1 cellular context compared by ENCODE assay signal in the genomic region with DNA sequence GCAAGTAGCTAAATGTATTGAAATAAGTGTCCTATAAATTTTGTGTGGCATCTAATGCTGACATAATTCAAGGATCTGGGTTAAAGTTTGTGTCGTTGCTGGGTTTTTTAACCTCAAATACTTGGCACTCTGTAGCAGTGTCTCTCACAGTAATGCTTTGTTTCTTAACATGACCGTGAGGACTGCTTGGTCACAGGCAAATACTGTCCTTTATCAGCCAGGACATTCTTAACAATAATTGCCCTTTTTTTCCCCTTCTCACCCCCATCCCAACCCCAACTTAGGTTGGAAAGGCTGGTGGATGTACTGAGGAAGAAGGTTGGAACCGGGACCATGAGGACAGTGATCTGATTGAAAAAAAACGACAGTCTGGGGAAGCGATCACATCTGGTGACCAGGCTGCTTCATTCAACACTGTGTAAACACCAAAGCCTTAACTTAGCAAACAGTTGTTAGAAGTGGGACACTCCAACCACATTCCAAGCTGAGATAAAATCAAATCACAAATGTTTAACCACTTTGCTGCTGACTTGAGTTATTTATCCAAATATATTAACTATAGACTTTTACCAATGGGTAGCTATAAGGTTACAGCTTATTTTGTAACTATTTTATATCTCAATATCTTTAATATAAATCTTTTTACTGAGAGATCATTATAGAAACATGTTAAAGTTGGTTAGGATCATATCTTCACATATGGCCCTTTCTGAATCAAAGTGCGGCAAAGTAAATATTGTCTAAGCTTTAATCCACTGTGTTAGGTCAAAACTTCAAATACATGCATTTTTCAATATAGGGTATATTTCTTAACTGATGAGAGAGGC.
TF ChIP-seq lines count a peak whose summit lies in the region.

No MANE protein-coding gene starts in this region.

TF ChIP-seq in HepG2, 621 proteins besides CTCF, POLR2A, EP300 and RAD21 (continued from another document and continues in another):
- TF ChIP-seq CSRNP1 (CRISPR knock-in tag; IDR thresholded peaks at IDR 0.05): peak; percentile 89
- no peak; the same call in 1 of the 2 replicates for TF ChIP-seq ZNF569 (CRISPR knock-in tag; IDR thresholded peaks at IDR 0.05; ENCODE audit: borderline replicate concordance)
- TF ChIP-seq HDAC6 (IDR thresholded peaks at IDR 0.05; ENCODE audit: low read depth, low read length): no peak
- no peak for TF ChIP-seq MAFF (IDR thresholded peaks at IDR 0.05; ENCODE audit: low read depth, low read length)
- TF ChIP-seq ZNF577 (CRISPR knock-in tag; IDR thresholded peaks at IDR 0.05; ENCODE audit: borderline replicate concordance, low read depth): no peak
- TF ChIP-seq BCL6 (CRISPR knock-in tag; IDR thresholded peaks at IDR 0.05): peak; percentile 98
- TF ChIP-seq SRY (CRISPR knock-in tag; IDR thresholded peaks at IDR 0.05): no peak
- TF ChIP-seq, protein P1, sequence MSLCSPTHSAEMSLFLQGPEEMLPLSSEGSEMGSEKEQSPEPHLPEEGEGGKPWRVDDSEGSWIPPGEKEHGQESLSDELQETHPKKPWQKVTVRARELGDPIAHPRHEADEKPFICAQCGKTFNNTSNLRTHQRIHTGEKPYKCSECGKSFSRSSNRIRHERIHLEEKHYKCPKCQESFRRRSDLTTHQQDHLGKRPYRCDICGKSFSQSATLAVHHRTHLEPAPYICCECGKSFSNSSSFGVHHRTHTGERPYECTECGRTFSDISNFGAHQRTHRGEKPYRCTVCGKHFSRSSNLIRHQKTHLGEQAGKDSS (CRISPR knock-in tag; IDR thresholded peaks at IDR 0.05; ENCODE audit: borderline replicate concordance, low read depth): no peak
- TF ChIP-seq SYNCRIP (IDR thresholded peaks at IDR 0.05; ENCODE audit: insufficient read depth, low read depth, low read length): no peak
- peak; percentile 59 for TF ChIP-seq ZNF24 (IDR thresholded peaks at IDR 0.05)
- TF ChIP-seq YEATS4 (CRISPR knock-in tag; IDR thresholded peaks at IDR 0.05; ENCODE audit: borderline replicate concordance): peak; percentile 83
- no peak for TF ChIP-seq PAX8 (CRISPR knock-in tag; IDR thresholded peaks at IDR 0.05; ENCODE audit: borderline replicate concordance)
- TF ChIP-seq DMAP1 (CRISPR knock-in tag; IDR thresholded peaks at IDR 0.05): peak; percentile 88; the same call in 1 of the 2 replicates
- TF ChIP-seq YY1 (IDR thresholded peaks at IDR 0.05; ENCODE audit: insufficient read depth, insufficient replicate concordance, low read depth, low read length): no peak
- 0 out of 2 replicates have a peak, but pooled peaks have one; percentile 79 for TF ChIP-seq ZNF766 (CRISPR knock-in tag; IDR thresholded peaks at IDR 0.05; ENCODE audit: borderline replicate concordance)
- TF ChIP-seq EZH2 (conservative IDR thresholded peaks at IDR 0.05; ENCODE audit: low read depth, low read length): no peak
- TF ChIP-seq FOXP1 (IDR thresholded peaks at IDR 0.05): peak; percentile 67; the same call in 1 of the 2 replicates
- TF ChIP-seq FOXP1 (CRISPR knock-in tag; IDR thresholded peaks at IDR 0.05): peak; percentile 96
- TF ChIP-seq ZNF7 (CRISPR knock-in tag; IDR thresholded peaks at IDR 0.05): no peak
- no peak; the same call in 1 of the 2 replicates for TF ChIP-seq DR1 (CRISPR knock-in tag; IDR thresholded peaks at IDR 0.05)
- TF ChIP-seq TOPORS (CRISPR knock-in tag; IDR thresholded peaks at IDR 0.05): peak; percentile 65
- no peak for TF ChIP-seq ELK4 (CRISPR knock-in tag; IDR thresholded peaks at IDR 0.05; ENCODE audit: borderline replicate concordance)
- TF ChIP-seq TIGD3 (CRISPR knock-in tag; IDR thresholded peaks at IDR 0.05; ENCODE audit: borderline replicate concordance): no peak; the same call in 1 of the 2 replicates
- no peak for TF ChIP-seq MLLT10 (CRISPR knock-in tag; IDR thresholded peaks at IDR 0.05)
- TF ChIP-seq RBFOX2 (IDR thresholded peaks at IDR 0.05; ENCODE audit: low read depth, low read length): no peak
- peak; percentile 84; the same call in 1 of the 2 replicates for TF ChIP-seq ZSCAN25 (CRISPR knock-in tag; IDR thresholded peaks at IDR 0.05)
- TF ChIP-seq, protein P2, sequence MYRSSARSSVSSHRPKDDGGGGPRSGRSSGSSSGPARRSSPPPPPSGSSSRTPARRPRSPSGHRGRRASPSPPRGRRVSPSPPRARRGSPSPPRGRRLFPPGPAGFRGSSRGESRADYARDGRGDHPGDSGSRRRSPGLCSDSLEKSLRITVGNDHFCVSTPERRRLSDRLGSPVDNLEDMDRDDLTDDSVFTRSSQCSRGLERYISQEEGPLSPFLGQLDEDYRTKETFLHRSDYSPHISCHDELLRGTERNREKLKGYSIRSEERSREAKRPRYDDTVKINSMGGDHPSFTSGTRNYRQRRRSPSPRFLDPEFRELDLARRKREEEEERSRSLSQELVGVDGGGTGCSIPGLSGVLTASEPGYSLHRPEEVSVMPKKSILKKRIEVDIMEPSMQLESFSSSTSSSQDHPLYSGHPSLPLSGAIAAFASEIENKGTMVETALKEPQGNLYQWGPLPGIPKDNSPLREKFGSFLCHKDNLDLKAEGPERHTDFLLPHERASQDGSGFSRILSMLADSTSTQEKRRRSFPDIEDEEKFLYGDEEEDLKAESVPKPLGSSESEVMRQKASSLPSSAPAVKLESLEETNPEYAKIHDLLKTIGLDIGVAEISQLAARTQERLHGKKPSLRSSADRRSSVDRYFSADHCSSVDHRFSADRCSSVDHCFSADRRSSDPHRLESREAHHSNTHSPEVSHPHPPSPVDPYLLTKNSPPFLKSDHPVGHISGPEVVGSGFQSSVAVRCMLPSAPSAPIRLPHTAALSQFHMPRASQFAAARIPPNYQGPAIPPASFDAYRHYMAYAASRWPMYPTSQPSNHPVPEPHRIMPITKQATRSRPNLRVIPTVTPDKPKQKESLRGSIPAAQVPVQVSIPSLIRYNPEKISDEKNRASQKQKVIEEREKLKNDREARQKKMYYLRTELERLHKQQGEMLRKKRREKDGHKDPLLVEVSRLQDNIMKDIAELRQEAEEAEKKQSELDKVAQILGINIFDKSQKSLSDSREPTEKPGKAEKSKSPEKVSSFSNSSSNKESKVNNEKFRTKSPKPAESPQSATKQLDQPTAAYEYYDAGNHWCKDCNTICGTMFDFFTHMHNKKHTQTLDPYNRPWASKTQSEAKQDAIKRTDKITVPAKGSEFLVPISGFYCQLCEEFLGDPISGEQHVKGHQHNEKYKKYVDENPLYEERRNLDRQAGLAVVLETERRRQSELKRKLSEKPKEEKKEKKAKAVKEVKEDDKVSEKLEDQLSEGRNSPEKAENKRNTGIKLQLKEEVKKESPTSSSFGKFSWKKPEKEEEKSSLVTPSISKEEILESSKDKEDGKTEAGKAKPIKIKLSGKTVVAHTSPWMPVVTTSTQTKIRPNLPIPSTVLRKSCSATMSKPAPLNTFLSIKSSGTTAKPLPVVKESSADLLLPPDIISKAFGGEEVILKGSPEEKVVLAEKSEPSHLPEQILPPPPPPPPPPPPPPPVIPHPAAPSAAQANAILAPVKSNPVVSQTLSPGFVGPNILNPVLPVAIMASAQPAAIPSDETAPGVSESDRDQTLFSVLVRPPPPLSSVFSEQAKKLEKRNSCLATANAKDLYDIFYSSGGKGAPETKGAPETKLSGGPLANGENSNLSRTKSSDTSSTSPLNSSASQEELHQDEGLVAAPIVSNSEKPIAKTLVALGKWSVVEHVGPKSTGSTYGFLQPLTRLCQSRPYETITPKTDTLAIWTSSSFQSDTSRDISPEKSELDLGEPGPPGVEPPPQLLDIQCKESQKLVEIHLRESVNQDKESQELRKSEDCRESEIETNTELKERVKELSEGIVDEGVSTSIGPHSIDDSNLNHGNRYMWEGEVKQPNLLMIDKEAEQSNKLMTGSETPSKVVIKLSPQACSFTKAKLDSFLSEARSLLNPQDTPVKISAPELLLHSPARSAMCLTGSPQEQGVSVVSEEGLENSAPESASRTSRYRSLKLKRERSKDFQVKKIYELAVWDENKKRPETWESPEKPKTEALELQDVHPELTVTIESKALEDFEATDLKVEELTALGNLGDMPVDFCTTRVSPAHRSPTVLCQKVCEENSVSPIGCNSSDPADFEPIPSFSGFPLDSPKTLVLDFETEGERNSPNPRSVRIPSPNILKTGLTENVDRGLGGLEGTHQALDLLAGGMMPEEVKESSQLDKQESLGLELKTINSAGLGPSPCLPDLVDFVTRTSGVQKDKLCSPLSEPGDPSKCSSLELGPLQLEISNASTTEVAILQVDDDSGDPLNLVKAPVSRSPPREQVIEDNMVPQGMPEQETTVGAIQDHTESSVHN (CRISPR knock-in tag; IDR thresholded peaks at IDR 0.05): no peak
- TF ChIP-seq, protein P3, sequence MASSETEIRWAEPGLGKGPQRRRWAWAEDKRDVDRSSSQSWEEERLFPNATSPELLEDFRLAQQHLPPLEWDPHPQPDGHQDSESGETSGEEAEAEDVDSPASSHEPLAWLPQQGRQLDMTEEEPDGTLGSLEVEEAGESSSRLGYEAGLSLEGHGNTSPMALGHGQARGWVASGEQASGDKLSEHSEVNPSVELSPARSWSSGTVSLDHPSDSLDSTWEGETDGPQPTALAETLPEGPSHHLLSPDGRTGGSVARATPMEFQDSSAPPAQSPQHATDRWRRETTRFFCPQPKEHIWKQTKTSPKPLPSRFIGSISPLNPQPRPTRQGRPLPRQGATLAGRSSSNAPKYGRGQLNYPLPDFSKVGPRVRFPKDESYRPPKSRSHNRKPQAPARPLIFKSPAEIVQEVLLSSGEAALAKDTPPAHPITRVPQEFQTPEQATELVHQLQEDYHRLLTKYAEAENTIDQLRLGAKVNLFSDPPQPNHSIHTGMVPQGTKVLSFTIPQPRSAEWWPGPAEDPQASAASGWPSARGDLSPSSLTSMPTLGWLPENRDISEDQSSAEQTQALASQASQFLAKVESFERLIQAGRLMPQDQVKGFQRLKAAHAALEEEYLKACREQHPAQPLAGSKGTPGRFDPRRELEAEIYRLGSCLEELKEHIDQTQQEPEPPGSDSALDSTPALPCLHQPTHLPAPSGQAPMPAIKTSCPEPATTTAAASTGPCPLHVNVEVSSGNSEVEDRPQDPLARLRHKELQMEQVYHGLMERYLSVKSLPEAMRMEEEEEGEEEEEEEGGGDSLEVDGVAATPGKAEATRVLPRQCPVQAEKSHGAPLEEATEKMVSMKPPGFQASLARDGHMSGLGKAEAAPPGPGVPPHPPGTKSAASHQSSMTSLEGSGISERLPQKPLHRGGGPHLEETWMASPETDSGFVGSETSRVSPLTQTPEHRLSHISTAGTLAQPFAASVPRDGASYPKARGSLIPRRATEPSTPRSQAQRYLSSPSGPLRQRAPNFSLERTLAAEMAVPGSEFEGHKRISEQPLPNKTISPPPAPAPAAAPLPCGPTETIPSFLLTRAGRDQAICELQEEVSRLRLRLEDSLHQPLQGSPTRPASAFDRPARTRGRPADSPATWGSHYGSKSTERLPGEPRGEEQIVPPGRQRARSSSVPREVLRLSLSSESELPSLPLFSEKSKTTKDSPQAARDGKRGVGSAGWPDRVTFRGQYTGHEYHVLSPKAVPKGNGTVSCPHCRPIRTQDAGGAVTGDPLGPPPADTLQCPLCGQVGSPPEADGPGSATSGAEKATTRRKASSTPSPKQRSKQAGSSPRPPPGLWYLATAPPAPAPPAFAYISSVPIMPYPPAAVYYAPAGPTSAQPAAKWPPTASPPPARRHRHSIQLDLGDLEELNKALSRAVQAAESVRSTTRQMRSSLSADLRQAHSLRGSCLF (CRISPR knock-in tag; IDR thresholded peaks at IDR 0.05; ENCODE audit: borderline replicate concordance): no peak; the same call in 1 of the 2 replicates
- no peak for TF ChIP-seq ZNF674 (CRISPR knock-in tag; IDR thresholded peaks at IDR 0.05; ENCODE audit: low read depth)
- no peak for TF ChIP-seq ADNP (CRISPR knock-in tag; IDR thresholded peaks at IDR 0.05)
